ENCODE assay signal across 8 cellular contexts in the genomic region with DNA sequence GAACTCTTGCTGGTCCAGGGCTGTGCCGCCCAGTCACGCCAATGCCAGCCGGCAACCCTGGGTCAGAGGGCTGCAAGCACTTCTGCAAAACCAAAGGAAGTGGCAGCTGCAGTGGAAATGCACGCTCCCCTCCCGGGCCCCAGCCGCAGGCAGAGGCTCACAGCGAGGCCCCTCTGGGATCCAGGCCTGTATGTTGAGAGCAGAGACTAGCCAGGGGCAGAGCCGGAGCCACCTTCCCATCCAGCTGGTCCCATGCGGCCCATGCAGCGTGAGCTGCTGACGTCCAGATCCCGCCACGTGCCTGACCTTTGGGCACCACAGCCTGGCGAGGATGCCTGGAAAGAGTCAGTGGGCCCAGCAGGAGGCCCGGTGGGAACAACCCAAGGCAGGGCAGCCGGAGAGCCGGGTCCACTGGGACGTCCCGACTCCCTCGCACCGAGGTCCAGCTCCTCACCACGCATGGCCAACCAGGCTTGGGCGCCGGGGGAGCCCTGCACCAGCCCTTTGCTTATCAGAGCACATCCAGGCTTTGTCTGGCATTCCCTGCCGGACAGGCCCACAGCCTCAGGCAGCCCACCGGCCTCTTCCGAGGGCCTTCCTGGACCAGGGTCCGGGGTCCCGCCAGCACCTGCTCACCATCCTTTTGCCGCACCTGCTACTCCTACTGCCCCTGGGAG. TPM values are rescaled to one million over a fixed set of nuclear protein-coding genes. Genes with fewer than 3 reads are reported as not detected.
DNase-seq lines count a peak whose midpoint lies in the region; ATAC-seq and TF ChIP-seq lines count a peak whose summit lies in the region.

No MANE protein-coding gene starts in this region.

- no peak overlapping the region for H3K4me3 ChIP-seq in NB4 (ENCODE audit: low read depth, low read length)

- intact Hi-C loops in CD14-positive monocyte (cut with micrococcal nuclease): loop anchor here in 1 of 2 donors (10.0 kb wide), 1 partner anchor 424 kb away; the partner anchor contains the start of gene CRIP1

- H3K4me1 Mint-ChIP-seq in CD14-positive monocyte (peaks cover 72% of the 10 kb centered on the region), naive B cell (peaks cover 58 to 85% (median 67%) of the 10 kb centered on the region in 3 donors)

- peak overlapping the region; percentile 89 to 99 (median 92) for H3K27ac Mint-ChIP-seq in CD14-positive monocyte
- H3K27ac Mint-ChIP-seq in naive B cell: peak overlapping the region; percentile 92 to 99 (median 98)

- H3K9me3 Mint-ChIP-seq in CD14-positive monocyte: peaks cover 0 to 4% (median 0%) of the 10 kb centered on the region in 7 donors
- no peaks in the 10 kb centered on the region for H3K9me3 Mint-ChIP-seq in naive B cell

- peak overlapping the region; percentile 77 to 85 for H3K4me3 Mint-ChIP-seq in CD14-positive monocyte
- H3K4me3 Mint-ChIP-seq in naive B cell: peak overlapping the region; percentile 83 to 99 (median 94)

- TF ChIP-seq POLR2A in NB4 (IDR thresholded peaks at IDR 0.05; ENCODE audit: extremely low read depth, insufficient read length): no peak

- H3K36me3 Mint-ChIP-seq in CD14-positive monocyte: peaks cover 28 to 45% of the 10 kb centered on the region in 2 donors
- peaks cover 5 to 7% of the 10 kb centered on the region in 2 donors for H3K36me3 Mint-ChIP-seq in naive B cell

- DNase-seq in CD14-positive monocyte (ENCODE audit: low spot score) (peak; percentile 77), NB4 (ENCODE audit: low read depth) (peak; percentile 93), caudate nucleus (lab: John Stamatoyannopoulos, UW) (peak in 1 of 61 donors; percentile 14), naive B cell (peak; percentile 58), T-helper 9 cell (no peak), SK-N-DZ (ENCODE audit: low spot score) (no peak), G401 (ENCODE audit: low spot score) (no peak)

- H3K27ac ChIP-seq in caudate nucleus (ENCODE audit: low read depth, low read length): peak overlapping the region; percentile 48

- ATAC-seq in naive B cell (ENCODE audit: low read depth in 2 of 2) (peak; percentile 5), HG03097 (IDR thresholded peaks at IDR 0.05; ENCODE audit: low FRiP score, unreplicated experiment) (no peak)

- peaks cover 0 to 3% (median 0%) of the 10 kb centered on the region in 3 donors for H3K27me3 Mint-ChIP-seq in CD14-positive monocyte (ENCODE audit: low read depth in 3 of 3)
- H3K27me3 Mint-ChIP-seq in naive B cell: no peaks in the 10 kb centered on the region

- TF ChIP-seq CTCF in CD14-positive monocyte (IDR thresholded peaks at IDR 0.05): no peak
- no peak for TF ChIP-seq CTCF in NB4 (IDR thresholded peaks at IDR 0.05; ENCODE audit: low read depth, low read length)

- in situ Hi-C loops in G401 (cut with HindIII; ENCODE audit: low sequenced_read_pairs): no loop called here

RNA-seq across cellular contexts. Expression of gene GPR132, which starts 4.3 kb away (rescaled TPM):
- polyA plus RNA-seq in CD14-positive monocyte (10 to 100 TPM in 1 of 2 donors, 1 to 10 TPM in 1; 6.3 to 13.0 TPM), naive B cell (ENCODE audit: low read depth in 6 of 6) (10 to 100 TPM in 4 of 6 donors, 1 to 10 TPM in 2; 8.2 to 33.0 (median 10.8) TPM)
- not detected in 2 replicates for polyA plus RNA-seq in SK-N-DZ (2014; cell fraction: cytosol; rRNA removed)
- polyA plus RNA-seq in SK-N-DZ (2014; cell fraction: nucleus; rRNA removed): not detected in 2 replicates
- total RNA-seq in G401 (2014; rRNA removed; shearing (Covaris generic)): 0.43 TPM in 1 of 2 replicates, not detected in the other

RNA-seq across cellular contexts. Expression of gene CDCA4, which starts 40.0 kb away (rescaled TPM):
- polyA plus RNA-seq in CD14-positive monocyte (10 to 100 TPM in 1 of 2 donors, 1 to 10 TPM in 1; 8.6 to 12.0 TPM), naive B cell (ENCODE audit: low read depth in 6 of 6) (10 to 100 TPM in 1 of 6 donors, 1 to 10 TPM in 5; 4.6 to 11.9 (median 6.7) TPM)
- 41.8 and 41.9 TPM in 2 replicates for polyA plus RNA-seq in SK-N-DZ (2014; cell fraction: cytosol; rRNA removed)
- polyA plus RNA-seq in SK-N-DZ (2014; cell fraction: nucleus; rRNA removed): 26.1 and 27.9 TPM in 2 replicates
- total RNA-seq in G401 (2014; rRNA removed; shearing (Covaris generic)): 69.8 and 83.1 TPM in 2 replicates

Comparison
In these comparisons a context has a peak if more than half of its experiments do, and no peak if none do; other contexts are left out.
1. DNase-seq: peak in CD14-positive monocyte (single experiment), NB4 (single experiment) and naive B cell (single experiment); none in T-helper 9 cell (single experiment), SK-N-DZ (single experiment) and G401 (single experiment).